17 cellular contexts compared by ENCODE assay signal in the genomic region with DNA sequence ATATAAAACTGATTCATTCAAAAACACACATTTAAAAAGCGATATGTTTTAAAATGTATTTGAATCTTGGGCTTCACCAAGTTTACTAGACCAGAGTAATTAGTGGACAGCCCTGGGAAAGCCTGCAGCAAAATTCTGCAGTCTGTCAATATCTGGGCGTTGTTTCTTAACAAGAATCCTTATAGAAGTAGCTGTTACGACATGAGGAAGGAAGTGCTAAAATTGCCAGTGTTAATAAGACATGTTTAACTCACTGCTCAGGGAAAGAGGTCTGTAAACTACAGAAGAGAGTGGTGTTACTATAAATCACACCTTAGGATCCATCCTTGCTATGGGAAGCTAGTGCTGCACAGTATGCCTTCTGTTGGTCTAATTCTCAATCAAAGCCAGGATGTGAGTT.
DNase-seq lines count a peak whose midpoint lies in the region; ATAC-seq and TF ChIP-seq lines count a peak whose summit lies in the region.
"Had no signal": no experiment of that assay in that cellular context is flagged by ENCODE, and none has a peak within 500 bp of the region (broad histone marks: within the 10 kb centered on the region; RNA-seq: fewer than 3 reads in every experiment).

No MANE protein-coding gene starts in this region.

- H3K9me2 ChIP-seq in Loucy (replicated peaks; ENCODE audit: low read depth, low read length): no peaks in the 10 kb centered on the region

- H3K9me3 ChIP-seq in BLaER1 treated with 17β-estradiol and CSF1 and Interleukin-3, amounts not matched to agents 10 nM and 100 nM (replicated peaks in 1 of 11): no peaks in the 10 kb centered on the region
- H3K9me3 ChIP-seq in Loucy (ENCODE audit: insufficient read depth, low read depth, low read length) (no peaks in the 10 kb centered on the region), mammary epithelial cell (replicated peaks; ENCODE audit: insufficient read depth, low read length) (no peaks in the 10 kb centered on the region), mesenchymal stem cell (ENCODE audit: control insufficient read depth, low read length) (no peaks in the 10 kb centered on the region)
- H3K9me3 ChIP-seq: SJCRH30 had no signal

- H2BK5ac ChIP-seq in mesenchymal stem cell (ENCODE audit: low read depth, low read length, poor library complexity, severe bottlenecking): no peak overlapping the region

- no TSS peak for BruUV-seq in mammary epithelial cell (replicated peaks; lab: Mats Ljungman, UMichigan)

- ATAC-seq in activated CD4-positive, alpha-beta T cell treated with anti-CD3 and anti-CD28 coated beads for 36 hours: no peak
- no peak for ATAC-seq in HG02678 (IDR thresholded peaks at IDR 0.05; ENCODE audit: unreplicated experiment)
- ATAC-seq: CD8-positive, alpha-beta T cell; HepG2 had no signal

- H2AK5ac ChIP-seq in mesenchymal stem cell (ENCODE audit: low read length, severe bottlenecking): no peak overlapping the region

- H3K4me3 ChIP-seq in BLaER1 treated with 17β-estradiol and CSF1 and Interleukin-3, amounts not matched to agents 10 nM and 100 nM: no peak overlapping the region
- peak overlapping the region; percentile 1 for H3K4me3 ChIP-seq in Loucy (ENCODE audit: low read length, poor library complexity, severe bottlenecking)
- H3K4me3 ChIP-seq in mammary epithelial cell (replicated peaks in 1 of 3; ENCODE audit: insufficient read depth in 1 of 3, low read depth in 2 of 3, low read length in 3 of 3): no peak overlapping the region
- no peak overlapping the region for H3K4me3 ChIP-seq in mesenchymal stem cell (ENCODE audit: insufficient read depth in 1 of 2, low read depth in 1 of 2, low read length in 2 of 2)
- H3K4me3 ChIP-seq: GM23248, SJCRH30 had no signal

- no peaks in the 10 kb centered on the region for H3K79me1 ChIP-seq in mesenchymal stem cell (replicated peaks; ENCODE audit: low read length, poor library complexity, severe bottlenecking)

- H3K4me3 Mint-ChIP-seq in activated CD4-positive, alpha-beta T cell treated with anti-CD3 and anti-CD28 coated beads for 36 hours: no peak overlapping the region
- H3K4me3 Mint-ChIP-seq: B cell; CD8-positive, alpha-beta T cell had no signal

- in situ Hi-C loops in mammary epithelial cell (cut with MboI; ENCODE audit: low sequenced_read_pairs in 2 of 2): no loop called here

- no peaks in the 10 kb centered on the region for H3K27me3 ChIP-seq in BLaER1 treated with 17β-estradiol and CSF1 and Interleukin-3, amounts not matched to agents 10 nM and 100 nM
- no peaks in the 10 kb centered on the region for H3K27me3 ChIP-seq in Loucy (ENCODE audit: insufficient read depth, low read length, poor library complexity, severe bottlenecking)
- H3K27me3 ChIP-seq in mammary epithelial cell (ENCODE audit: insufficient read depth, low read length): no peaks in the 10 kb centered on the region
- H3K27me3 ChIP-seq in mesenchymal stem cell (ENCODE audit: control insufficient read depth in 1 of 2, insufficient read depth in 1 of 2, low read length in 2 of 2): no peaks in the 10 kb centered on the region
- H3K27me3 ChIP-seq: SJCRH30 had no signal

- no peak overlapping the region for H2AFZ ChIP-seq in Loucy (ENCODE audit: low read length)
- H2AFZ ChIP-seq in mammary epithelial cell (ENCODE audit: low read depth, low read length): peak overlapping the region; percentile 30
- no peak overlapping the region for H2AFZ ChIP-seq in mesenchymal stem cell (ENCODE audit: low read depth, low read length)
- H2AFZ ChIP-seq: GM23248 had no signal

- H2BK120ac ChIP-seq in mesenchymal stem cell (ENCODE audit: low read depth, low read length): no peak overlapping the region

- H3K27ac Mint-ChIP-seq in activated CD4-positive, alpha-beta T cell treated with anti-CD3 and anti-CD28 coated beads for 36 hours: no peak overlapping the region
- H3K27ac Mint-ChIP-seq: B cell; CD8-positive, alpha-beta T cell had no signal

- DNase-seq in mammary epithelial cell (peak; percentile 20), mesenchymal stem cell (no peak)
- no peak for DNase-seq in activated CD4-positive, alpha-beta T cell treated with anti-CD3 and anti-CD28 coated beads for 36 hours
- DNase-seq in activated CD8-positive, alpha-beta memory T cell treated with anti-CD3 and anti-CD28 coated beads, Interleukin-2, amount 50 U/mL, for 48 hours: no peak
- DNase-seq: ACHN; CD8-positive, alpha-beta T cell; GM23248; NCI-H1092; NCI-H1694; NCI-H345; NCI-H69; SJCRH30 had no signal

- H3F3A ChIP-seq in Loucy (ENCODE audit: low read depth): no peaks in the 10 kb centered on the region

- no peaks in the 10 kb centered on the region for H4K20me1 ChIP-seq in BLaER1 treated with 17β-estradiol and CSF1 and Interleukin-3, amounts not matched to agents 10 nM and 100 nM
- H4K20me1 ChIP-seq in Loucy (ENCODE audit: insufficient read depth, low read length, poor library complexity, severe bottlenecking): no peaks in the 10 kb centered on the region
- H4K20me1 ChIP-seq in mammary epithelial cell (ENCODE audit: insufficient read depth, low read length): no peaks in the 10 kb centered on the region

- TF ChIP-seq CTCF in Loucy (conservative IDR thresholded peaks at IDR 0.05; ENCODE audit: low read length) (no peak), mammary epithelial cell (conservative IDR thresholded peaks at IDR 0.05 in 1 of 2, IDR thresholded peaks at IDR 0.05 in 1 of 2; ENCODE audit: extremely low read depth in 1 of 2, insufficient read depth in 1 of 2, low read depth in 1 of 2, low read length in 2 of 2) (no peak)

- no peak overlapping the region for H3K27ac ChIP-seq in BLaER1 treated with 17β-estradiol and CSF1 and Interleukin-3, amounts not matched to agents 10 nM and 100 nM
- H3K27ac ChIP-seq in mammary epithelial cell (ENCODE audit: insufficient read depth, low read depth, low read length) (no peak overlapping the region), mesenchymal stem cell (ENCODE audit: low read length, poor library complexity, severe bottlenecking) (no peak overlapping the region)
- H3K27ac ChIP-seq: GM23248, SJCRH30 had no signal

- no peak overlapping the region for H4K91ac ChIP-seq in mesenchymal stem cell (ENCODE audit: low read length)

- H2BK12ac ChIP-seq in mesenchymal stem cell (ENCODE audit: low read length in 2 of 2): peak overlapping the region; percentile 7 to 49

- no peak overlapping the region for H2BK15ac ChIP-seq in mesenchymal stem cell (ENCODE audit: low read depth, poor library complexity, severe bottlenecking)

- no peaks in the 10 kb centered on the region for H3K9me3 Mint-ChIP-seq in activated CD4-positive, alpha-beta T cell treated with anti-CD3 and anti-CD28 coated beads for 36 hours (ENCODE audit: low read depth)
- H3K9me3 Mint-ChIP-seq: CD8-positive, alpha-beta T cell had no signal

- WGBS in mammary epithelial cell (ENCODE audit: low coverage, missing lambda C conversion rate): 22% methylated on average over 3 of the region's 3 CpGs
- WGBS in mesenchymal stem cell: 38% methylated on average over 3 of the region's 3 CpGs

- intact Hi-C loops in mammary epithelial cell (cut with micrococcal nuclease): no loop called here
- intact Hi-C loops in activated CD4-positive, alpha-beta T cell treated with anti-CD3 and anti-CD28 coated beads for 36 hours (cut with DNase I, micrococcal nuclease): no loop called here

- no peaks in the 10 kb centered on the region for H3K27me3 Mint-ChIP-seq in activated CD4-positive, alpha-beta T cell treated with anti-CD3 and anti-CD28 coated beads for 36 hours
- H3K27me3 Mint-ChIP-seq: B cell had no signal

- H3K4me1 Mint-ChIP-seq in activated CD4-positive, alpha-beta T cell treated with anti-CD3 and anti-CD28 coated beads for 36 hours: no peaks in the 10 kb centered on the region
- H3K4me1 Mint-ChIP-seq: B cell had no signal

- peaks cover 0 to 34% (median 5%) of the 10 kb centered on the region in 10 experiments; a peak in 9 of 20 replicates for H3K4me1 ChIP-seq in BLaER1 treated with 17β-estradiol and CSF1 and Interleukin-3, amounts not matched to agents 10 nM and 100 nM
- H3K4me1 ChIP-seq in Loucy (ENCODE audit: insufficient read depth, low read length, poor library complexity, severe bottlenecking) (peaks cover 53% of the 10 kb centered on the region), mammary epithelial cell (ENCODE audit: insufficient read depth, low read length) (peaks cover 33% of the 10 kb centered on the region), mesenchymal stem cell (ENCODE audit: control insufficient read depth, insufficient read depth, low read depth, low read length) (peaks cover 4% of the 10 kb centered on the region)
- H3K4me1 ChIP-seq: SJCRH30 had no signal

- dilution Hi-C loops in mammary epithelial cell (cut with HindIII; ENCODE audit: low sequenced_read_pairs): no loop called here

- H3K18ac ChIP-seq in mesenchymal stem cell (ENCODE audit: low read depth in 1 of 2, low read length in 2 of 2): peak overlapping the region in 1 of 2 experiments; percentile 26

- H3K79me2 ChIP-seq in Loucy (ENCODE audit: insufficient read depth, low read length): no peaks in the 10 kb centered on the region
- no peaks in the 10 kb centered on the region for H3K79me2 ChIP-seq in mammary epithelial cell (ENCODE audit: insufficient read depth, low read length)

- no peaks in the 10 kb centered on the region for H3K36me3 Mint-ChIP-seq in activated CD4-positive, alpha-beta T cell treated with anti-CD3 and anti-CD28 coated beads for 36 hours (ENCODE audit: low read depth)
- H3K36me3 Mint-ChIP-seq: CD8-positive, alpha-beta T cell had no signal

- no peak overlapping the region for H3K4ac ChIP-seq in mesenchymal stem cell (ENCODE audit: low read depth in 1 of 2, low read length in 2 of 2)

- H3K23ac ChIP-seq in mesenchymal stem cell (ENCODE audit: low read length in 2 of 2): no peak overlapping the region

- H3K36me3 ChIP-seq in BLaER1 treated with 17β-estradiol and CSF1 and Interleukin-3, amounts not matched to agents 10 nM and 100 nM: no peaks in the 10 kb centered on the region
- no peaks in the 10 kb centered on the region for H3K36me3 ChIP-seq in Loucy (ENCODE audit: insufficient read depth, low read length)
- H3K36me3 ChIP-seq in mammary epithelial cell (ENCODE audit: insufficient read depth, low read length): no peaks in the 10 kb centered on the region
- H3K36me3 ChIP-seq in mesenchymal stem cell (ENCODE audit: control insufficient read depth in 1 of 2, insufficient read depth in 2 of 2, low read depth in 1 of 2, low read length in 2 of 2): no peaks in the 10 kb centered on the region
- H3K36me3 ChIP-seq: SJCRH30 had no signal

- CTCF ChIA-PET in mammary epithelial cell (lab: Charles Lee; ENCODE audit: low non-redundant PET): no interaction called here
- CTCF ChIA-PET in activated CD4-positive, alpha-beta T cell treated with anti-CD3 and anti-CD28 coated beads for 36 hours (lab: Charles Lee): no interaction called here

- H3K4me2 ChIP-seq in BLaER1 treated with 17β-estradiol and CSF1 and Interleukin-3, amounts not matched to agents 10 nM and 100 nM: peak overlapping the region in 6 of 11 experiments; percentile 13 to 71 (median 54); a peak in 8 of 22 replicates
- H3K4me2 ChIP-seq in Loucy (ENCODE audit: low read depth, low read length, poor library complexity, severe bottlenecking): peak overlapping the region; percentile 44
- peak overlapping the region; percentile 29 for H3K4me2 ChIP-seq in mammary epithelial cell (ENCODE audit: insufficient read depth, low read depth, low read length)
- H3K4me2 ChIP-seq in mesenchymal stem cell (ENCODE audit: low read length, poor library complexity, severe bottlenecking): no peak overlapping the region

- H3K9ac ChIP-seq in BLaER1 treated with 17β-estradiol and CSF1 and Interleukin-3, amounts not matched to agents 10 nM and 100 nM: no peak overlapping the region
- H3K9ac ChIP-seq in Loucy (ENCODE audit: low read depth, low read length, poor library complexity, severe bottlenecking) (no peak overlapping the region), mammary epithelial cell (ENCODE audit: insufficient read depth, low read length) (no peak overlapping the region), mesenchymal stem cell (ENCODE audit: low read length) (no peak overlapping the region)
- H3K9ac ChIP-seq: GM23248 had no signal

- no peak overlapping the region for H4K8ac ChIP-seq in mesenchymal stem cell (ENCODE audit: low read length)

- H3K14ac ChIP-seq in mesenchymal stem cell (ENCODE audit: low read length in 2 of 2): peak overlapping the region in 1 of 2 experiments; percentile 44

- POLR2A ChIA-PET in activated CD4-positive, alpha-beta T cell treated with anti-CD3 and anti-CD28 coated beads for 36 hours (lab: Charles Lee): no interaction called here
